ENCODE assay signal across 8 cellular contexts in the genomic region with DNA sequence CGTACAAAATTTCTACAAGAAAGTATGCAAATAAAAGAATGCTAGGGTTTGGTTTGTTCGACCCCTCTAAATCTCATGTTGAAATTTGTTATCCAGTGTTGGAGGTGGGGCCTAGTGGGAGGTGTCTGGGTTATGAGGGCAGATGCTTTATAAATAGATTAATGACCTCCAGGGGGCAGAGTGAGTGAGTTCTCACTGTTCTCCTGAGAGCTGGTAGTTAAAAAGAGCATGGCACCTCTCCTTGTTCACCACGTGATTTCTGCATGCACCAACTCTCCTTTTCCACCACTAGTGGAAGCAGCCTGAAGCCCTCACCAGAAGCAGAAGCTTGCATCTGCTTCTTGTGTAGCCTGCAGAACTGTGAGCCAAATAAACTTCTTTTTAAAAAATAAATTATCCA. TPM values are rescaled to one million over a fixed set of nuclear protein-coding genes. Genes with fewer than 3 reads are reported as not detected.
DNase-seq lines count a peak whose midpoint lies in the region; ATAC-seq and TF ChIP-seq lines count a peak whose summit lies in the region.

No MANE protein-coding gene starts in this region.

- peaks cover 2% of the 10 kb centered on the region for H3K27me3 Mint-ChIP-seq in glutamatergic neuron (ENCODE audit: unreplicated experiment)

- DNase-seq in GDM1 (lab: John Stamatoyannopoulos, UW) (peak; percentile 6), RKO (ENCODE audit: low spot score) (peak; percentile 73), glutamatergic neuron (no peak), NCI-H2227 treated with DMSO at 0.1 percent for 48 hours (lab: John Stamatoyannopoulos, UW) (no peak), mucosa of gallbladder (ENCODE audit: low spot score) (no peak)
- no peak for DNase-seq in stimulated activated CD4-positive, alpha-beta T cell treated with anti-CD3 and anti-CD28 coated beads, Interleukin-4, amount 100 ng/mL, for 1 hour

- no peak overlapping the region for H3K27ac Mint-ChIP-seq in glutamatergic neuron (ENCODE audit: unreplicated experiment)

- no peaks in the 10 kb centered on the region for H3K9me3 Mint-ChIP-seq in glutamatergic neuron (ENCODE audit: unreplicated experiment)

- peaks cover 19% of the 10 kb centered on the region for H3K4me1 Mint-ChIP-seq in glutamatergic neuron (ENCODE audit: low read depth, unreplicated experiment)

- H3K36me3 Mint-ChIP-seq in glutamatergic neuron (ENCODE audit: unreplicated experiment): no peaks in the 10 kb centered on the region

- ATAC-seq in GM21367 (IDR thresholded peaks at IDR 0.05; ENCODE audit: unreplicated experiment) (peak; percentile 71), HG03469 (IDR thresholded peaks at IDR 0.05; ENCODE audit: unreplicated experiment) (peak; percentile 68)

- peak; percentile 62 for TF ChIP-seq CTCF in glutamatergic neuron (IDR thresholded peaks at IDR 0.05; ENCODE audit: partially characterized antibody, unreplicated experiment)

- H3K4me3 Mint-ChIP-seq in glutamatergic neuron (ENCODE audit: unreplicated experiment): no peak overlapping the region

RNA-seq across cellular contexts. Expression of a gene that starts 50.4 kb away (rescaled TPM):
- total RNA-seq in glutamatergic neuron (ENCODE audit: unreplicated experiment) (not detected), mucosa of gallbladder (not detected)

Comparison
In these comparisons a context has a peak if more than half of its experiments do, and no peak if none do; other contexts are left out.
1. DNase-seq: peak in GDM1 (single experiment) and RKO (single experiment); none in glutamatergic neuron (single experiment), NCI-H2227 treated with DMSO at 0.1 percent for 48 hours (single experiment), mucosa of gallbladder (single experiment) and stimulated activated CD4-positive, alpha-beta T cell treated with anti-CD3 and anti-CD28 coated beads, Interleukin-4, amount 100 ng/mL, for 1 hour (single experiment).